Comparison of ENCODE assay signal across 23 cellular contexts in the genomic region with DNA sequence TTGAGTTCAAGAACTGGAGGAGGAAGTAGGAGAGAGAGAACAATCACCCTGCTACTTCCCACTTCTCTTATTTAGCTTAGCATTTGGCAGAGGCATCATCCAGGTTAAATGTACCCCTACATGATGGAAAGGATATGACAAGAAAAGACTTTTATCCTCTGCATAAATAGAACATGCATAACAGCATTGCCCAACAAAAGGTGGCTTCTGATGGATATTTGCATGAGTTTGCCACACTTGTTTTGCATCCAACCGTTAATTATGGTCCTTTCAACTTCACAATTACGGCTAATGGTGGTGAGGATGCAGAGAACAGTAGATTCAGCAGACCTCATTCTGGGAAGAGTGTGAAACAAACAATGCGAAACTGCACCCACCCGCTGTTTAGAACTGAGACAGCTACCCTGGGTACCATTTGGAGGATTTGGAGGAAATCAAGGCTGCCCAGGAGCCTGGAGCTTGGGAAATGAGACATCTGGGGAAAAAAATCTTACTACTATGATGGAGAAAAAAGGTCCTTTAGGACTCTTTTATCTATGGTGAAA.
A peak's percentile ranks its signal among the peaks of the same experiment; 100 is the strongest.
DNase-seq lines count a peak whose midpoint lies in the region; ATAC-seq and TF ChIP-seq lines count a peak whose summit lies in the region.
"Had no signal": no experiment of that assay in that cellular context is flagged by ENCODE, and none has a peak within 500 bp of the region (broad histone marks: within the 10 kb centered on the region; RNA-seq: fewer than 3 reads in every experiment).

No MANE protein-coding gene starts in this region.

- POLR2A ChIA-PET in HEK293T (lab: Yijun Ruan, JAX): no interaction called here

- no peaks in the 10 kb centered on the region for H3K27me3 ChIP-seq in endodermal cell (ENCODE audit: control insufficient read depth, insufficient read depth, low read length, poor library complexity, severe bottlenecking)
- H3K27me3 ChIP-seq: testis, uterus had no signal

- CTCF ChIA-PET in HEK293T (lab: Yijun Ruan, JAX): no interaction called here

- no peak overlapping the region for H3K4me3 ChIP-seq in endodermal cell (ENCODE audit: low read length)
- H3K4me3 ChIP-seq: GM12878, skin epidermis, testis, uterus had no signal

- H3K27ac ChIP-seq in endodermal cell (ENCODE audit: low read depth, low read length): no peak overlapping the region
- H3K27ac ChIP-seq: skin epidermis, testis, uterus had no signal

- ATAC-seq in HG03280 (IDR thresholded peaks at IDR 0.05; ENCODE audit: unreplicated experiment): no peak
- no peak for ATAC-seq in activated naive CD4-positive, alpha-beta T cell treated with anti-CD3 and anti-CD28 coated beads, Interleukin-2, amount 50 U/mL, for 72 hours
- ATAC-seq: GM12878; stimulated activated effector memory CD8-positive, alpha-beta T cell treated with anti-CD3 and anti-CD28 coated beads, Interleukin-12 subunit alpha, Interleukin-12 subunit beta, amount 100 ng/mL, for 72 hours had no signal

- no peaks in the 10 kb centered on the region for H3K36me3 ChIP-seq in endodermal cell (ENCODE audit: control insufficient read depth, insufficient read depth, low read length)
- H3K36me3 ChIP-seq: uterus had no signal

- peaks cover 4% of the 10 kb centered on the region for H3K4me1 Mint-ChIP-seq in endodermal cell
- H3K4me1 Mint-ChIP-seq: CD4-positive, alpha-beta memory T cell; stimulated activated effector memory CD8-positive, alpha-beta T cell treated with anti-CD3 and anti-CD28 coated beads, Interleukin-12 subunit alpha, Interleukin-12 subunit beta, amount 100 ng/mL, for 72 hours had no signal

- H3K9me3 ChIP-seq in endodermal cell (ENCODE audit: control insufficient read depth, low read length): peaks cover 9% of the 10 kb centered on the region
- H3K9me3 ChIP-seq: testis, uterus had no signal

- H3K9ac ChIP-seq in endodermal cell (ENCODE audit: extremely low read depth, low read length, poor library complexity, severe bottlenecking): no peak overlapping the region

- 78 to 79% methylated on average over 3 to 4 of the region's 4 CpGs for WGBS in endodermal cell (ENCODE audit: insufficient coverage in 1 of 2, insufficient read length in 1 of 2), 2 experiments

- DNase-seq in DMS79 treated with DMSO at 0.1 percent for 48 hours (lab: John Stamatoyannopoulos, UW): peak; percentile 93
- peak; percentile 32 for DNase-seq in NCI-H1092 (lab: John Stamatoyannopoulos, UW)
- peak; percentile 88 to 90 for DNase-seq in NCI-H526 (lab: John Stamatoyannopoulos, UW)
- peak; percentile 49 for DNase-seq in endodermal cell
- DNase-seq in HEK293T (ENCODE audit: extremely low spot score): no peak
- DNase-seq in activated naive CD4-positive, alpha-beta T cell treated with anti-CD3 and anti-CD28 coated beads, Interleukin-2, amount 50 U/mL, for 72 hours (ENCODE audit: low spot score in 2 of 2): no peak
- DNase-seq: activated CD4-positive, alpha-beta T cell treated with anti-CD3 and anti-CD28 coated beads for 4 hours; activated naive CD4-positive, alpha-beta T cell treated with anti-CD3 and anti-CD28 coated beads, Interleukin-2, amount 50 U/mL, for 16 hours; anterior cingulate cortex; CD4-positive, alpha-beta memory T cell; DND-41; HFFc6; Kasumi-1; NCI-H2171 treated with DMSO at 0.1 percent for 48 hours; stimulated activated CD4-positive, alpha-beta T cell treated with anti-CD3 and anti-CD28 coated beads, Interleukin-1b, Interleukin-23, amount 100 ng/mL, for 48 hours; testis; uterus had no signal

- H3K27me3 Mint-ChIP-seq in endodermal cell (ENCODE audit: insufficient read depth): peaks cover 2% of the 10 kb centered on the region
- H3K27me3 Mint-ChIP-seq: CD4-positive, alpha-beta memory T cell had no signal

- H3K4me3 Mint-ChIP-seq in endodermal cell: no peak overlapping the region
- H3K4me3 Mint-ChIP-seq: activated T-helper 1 cell treated with anti-CD3 and anti-CD28 coated beads, Interleukin-12 subunit alpha, Interleukin-12 subunit beta, Interleukin-2, Interleukin-4 antibody, amounts not matched to agents 30 ng/mL and 10 ng/mL and 1 ng/mL, durations not matched to agents 14 hours and 24 hours and 36 hours; CD4-positive, alpha-beta memory T cell; dendritic cell treated with granulocyte-macrophage colony-stimulating factor and Interleukin-4, amounts not matched to agents 40 ng/mL and 50 ng/mL, for 4 days; HFFc6; stimulated activated effector memory CD8-positive, alpha-beta T cell treated with anti-CD3 and anti-CD28 coated beads, Interleukin-12 subunit alpha, Interleukin-12 subunit beta, amount 100 ng/mL, for 72 hours had no signal

- no peaks in the 10 kb centered on the region for H3K9me3 Mint-ChIP-seq in endodermal cell
- peaks cover 4 to 10% of the 10 kb centered on the region in 2 donors for H3K9me3 Mint-ChIP-seq in activated naive CD4-positive, alpha-beta T cell treated with anti-CD3 and anti-CD28 coated beads, Interleukin-2, amount 50 U/mL, for 72 hours
- H3K9me3 Mint-ChIP-seq: activated T-helper 1 cell treated with anti-CD3 and anti-CD28 coated beads, Interleukin-12 subunit alpha, Interleukin-12 subunit beta, Interleukin-2, Interleukin-4 antibody, amounts not matched to agents 30 ng/mL and 10 ng/mL and 1 ng/mL, durations not matched to agents 14 hours and 24 hours and 36 hours had no signal

- H3K27ac Mint-ChIP-seq in endodermal cell: no peak overlapping the region
- no peak overlapping the region for H3K27ac Mint-ChIP-seq in activated naive CD4-positive, alpha-beta T cell treated with anti-CD3 and anti-CD28 coated beads, Interleukin-2, amount 50 U/mL, for 72 hours
- H3K27ac Mint-ChIP-seq: activated T-helper 1 cell treated with anti-CD3 and anti-CD28 coated beads, Interleukin-12 subunit alpha, Interleukin-12 subunit beta, Interleukin-2, Interleukin-4 antibody, amounts not matched to agents 30 ng/mL and 10 ng/mL and 1 ng/mL, durations not matched to agents 14 hours and 24 hours and 36 hours; CD4-positive, alpha-beta memory T cell; dendritic cell treated with granulocyte-macrophage colony-stimulating factor and Interleukin-4, amounts not matched to agents 40 ng/mL and 50 ng/mL, for 4 days; HFFc6; stimulated activated effector memory CD8-positive, alpha-beta T cell treated with anti-CD3 and anti-CD28 coated beads, Interleukin-12 subunit alpha, Interleukin-12 subunit beta, amount 100 ng/mL, for 72 hours had no signal

- no peaks in the 10 kb centered on the region for H3K36me3 Mint-ChIP-seq in endodermal cell (ENCODE audit: low read depth)
- H3K36me3 Mint-ChIP-seq in activated naive CD4-positive, alpha-beta T cell treated with anti-CD3 and anti-CD28 coated beads, Interleukin-2, amount 50 U/mL, for 72 hours: no peaks in the 10 kb centered on the region
- H3K36me3 Mint-ChIP-seq: CD4-positive, alpha-beta memory T cell; stimulated activated effector memory CD8-positive, alpha-beta T cell treated with anti-CD3 and anti-CD28 coated beads, Interleukin-12 subunit alpha, Interleukin-12 subunit beta, amount 100 ng/mL, for 72 hours had no signal

- H3K4me1 ChIP-seq in endodermal cell (ENCODE audit: control insufficient read depth, insufficient read depth, low read length): no peaks in the 10 kb centered on the region
- H3K4me1 ChIP-seq: testis, uterus had no signal

- TF ChIP-seq CTCF in endodermal cell (conservative IDR thresholded peaks at IDR 0.05): no peak

TF ChIP-seq in HEK293T, 16 proteins besides CTCF, POLR2A, EP300 and RAD21:
- TF ChIP-seq FOXM1 (IDR thresholded peaks at IDR 0.05; ENCODE audit: borderline replicate concordance) (no peak), FOXA1 (IDR thresholded peaks at IDR 0.05) (no peak), SP1 (IDR thresholded peaks at IDR 0.05) (no peak), CTBP1 (IDR thresholded peaks at IDR 0.05; ENCODE audit: borderline replicate concordance) (no peak), TARDBP (IDR thresholded peaks at IDR 0.05) (no peak), BHLHE40 (IDR thresholded peaks at IDR 0.05; ENCODE audit: borderline replicate concordance) (no peak), SUZ12 (IDR thresholded peaks at IDR 0.05) (no peak), HDGF (IDR thresholded peaks at IDR 0.05; ENCODE audit: borderline replicate concordance) (no peak), LEF1 (IDR thresholded peaks at IDR 0.05; ENCODE audit: borderline replicate concordance) (no peak), NFRKB (IDR thresholded peaks at IDR 0.05) (no peak), PKNOX1 (IDR thresholded peaks at IDR 0.05) (no peak), ZNF384 (IDR thresholded peaks at IDR 0.05) (no peak), ARNT (IDR thresholded peaks at IDR 0.05) (no peak), L3MBTL2 (conservative IDR thresholded peaks at IDR 0.05) (no peak), ELF4 (IDR thresholded peaks at IDR 0.05) (no peak)
TF ChIP-seq in HEK293T: peak in this region for 0.

Comparison
In these comparisons a context has a peak if more than half of its experiments do, and no peak if none do; other contexts are left out.
1. DNase-seq: peak in DMS79 treated with DMSO at 0.1 percent for 48 hours (single experiment), NCI-H1092 (single experiment), NCI-H526 (2 of 2) and endodermal cell (single experiment); none in HEK293T (single experiment) and activated naive CD4-positive, alpha-beta T cell treated with anti-CD3 and anti-CD28 coated beads, Interleukin-2, amount 50 U/mL, for 72 hours (0 of 2).